1 cellular context compared by ENCODE assay signal in genomic region chr10:2700626-2701305, GRCh38.
A peak's percentile ranks its signal among the peaks of the same experiment; 100 is the strongest.
TF ChIP-seq lines count a peak whose summit lies in the region.

No MANE protein-coding gene starts in this region.

TF ChIP-seq in GM12878, 131 proteins besides CTCF, POLR2A, EP300 and RAD21 (continued from another document):
- no peak for TF ChIP-seq RELB (IDR thresholded peaks at IDR 0.05; ENCODE audit: low read depth)
- TF ChIP-seq FOXM1 (IDR thresholded peaks at IDR 0.05; ENCODE audit: low read depth, low read length) = no peak
- TF ChIP-seq BHLHE40 (IDR thresholded peaks at IDR 0.05; ENCODE audit: borderline replicate concordance in 1 of 2, low read depth in 2 of 2, low read length in 1 of 2) = peak; percentile 24 to 56; a peak in 2 of 4 replicates
- no peak for TF ChIP-seq ZNF622 (IDR thresholded peaks at IDR 0.05)
- TF ChIP-seq NFIC (IDR thresholded peaks at IDR 0.05; ENCODE audit: low read depth, low read length) = no peak
- no peak for TF ChIP-seq NFYA (IDR thresholded peaks at IDR 0.05; ENCODE audit: borderline replicate concordance, low read depth, low read length)
- peak; percentile 62 for TF ChIP-seq BCL11A (IDR thresholded peaks at IDR 0.05; ENCODE audit: low read depth, low read length)
- no peak for TF ChIP-seq ZBED1 (IDR thresholded peaks at IDR 0.05; ENCODE audit: borderline replicate concordance)
- TF ChIP-seq POU2F2 (IDR thresholded peaks at IDR 0.05; ENCODE audit: borderline replicate concordance, low read depth, low read length) = no peak
- TF ChIP-seq BCL3 (IDR thresholded peaks at IDR 0.05; ENCODE audit: borderline replicate concordance, insufficient read depth, low read depth, low read length, poor library complexity, severe bottlenecking) = no peak
- TF ChIP-seq EGR1 (IDR thresholded peaks at IDR 0.05; ENCODE audit: borderline replicate concordance in 1 of 2, low read depth in 2 of 2, low read length in 2 of 2) = no peak
- TF ChIP-seq, protein P1, sequence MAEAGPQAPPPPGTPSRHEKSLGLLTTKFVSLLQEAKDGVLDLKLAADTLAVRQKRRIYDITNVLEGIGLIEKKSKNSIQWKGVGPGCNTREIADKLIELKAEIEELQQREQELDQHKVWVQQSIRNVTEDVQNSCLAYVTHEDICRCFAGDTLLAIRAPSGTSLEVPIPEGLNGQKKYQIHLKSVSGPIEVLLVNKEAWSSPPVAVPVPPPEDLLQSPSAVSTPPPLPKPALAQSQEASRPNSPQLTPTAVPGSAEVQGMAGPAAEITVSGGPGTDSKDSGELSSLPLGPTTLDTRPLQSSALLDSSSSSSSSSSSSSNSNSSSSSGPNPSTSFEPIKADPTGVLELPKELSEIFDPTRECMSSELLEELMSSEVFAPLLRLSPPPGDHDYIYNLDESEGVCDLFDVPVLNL (IDR thresholded peaks at IDR 0.05; ENCODE audit: low read depth, low read length) = no peak
- TF ChIP-seq MEF2B (IDR thresholded peaks at IDR 0.05; ENCODE audit: partially characterized antibody, poor library complexity, severe bottlenecking) = peak; percentile 87
- no peak for TF ChIP-seq IRF4 (IDR thresholded peaks at IDR 0.05; ENCODE audit: low read depth, low read length)
- no peak for TF ChIP-seq NR2C2 (IDR thresholded peaks at IDR 0.05; ENCODE audit: borderline replicate concordance, control insufficient read depth, insufficient read length, low read depth)
- no peak for TF ChIP-seq CREM (IDR thresholded peaks at IDR 0.05; ENCODE audit: low read depth)
- no peak for TF ChIP-seq HDGF (IDR thresholded peaks at IDR 0.05)
- TF ChIP-seq STAT1 (conservative IDR thresholded peaks at IDR 0.05) = no peak
- no peak for TF ChIP-seq MTA3 (IDR thresholded peaks at IDR 0.05; ENCODE audit: borderline replicate concordance, low read length)
- TF ChIP-seq NR2F1 (conservative IDR thresholded peaks at IDR 0.05) = peak; percentile 50; the same call in 1 of the 2 replicates
- TF ChIP-seq SMC3 (IDR thresholded peaks at IDR 0.05; ENCODE audit: borderline replicate concordance, low read length) = no peak
- TF ChIP-seq, protein P2, sequence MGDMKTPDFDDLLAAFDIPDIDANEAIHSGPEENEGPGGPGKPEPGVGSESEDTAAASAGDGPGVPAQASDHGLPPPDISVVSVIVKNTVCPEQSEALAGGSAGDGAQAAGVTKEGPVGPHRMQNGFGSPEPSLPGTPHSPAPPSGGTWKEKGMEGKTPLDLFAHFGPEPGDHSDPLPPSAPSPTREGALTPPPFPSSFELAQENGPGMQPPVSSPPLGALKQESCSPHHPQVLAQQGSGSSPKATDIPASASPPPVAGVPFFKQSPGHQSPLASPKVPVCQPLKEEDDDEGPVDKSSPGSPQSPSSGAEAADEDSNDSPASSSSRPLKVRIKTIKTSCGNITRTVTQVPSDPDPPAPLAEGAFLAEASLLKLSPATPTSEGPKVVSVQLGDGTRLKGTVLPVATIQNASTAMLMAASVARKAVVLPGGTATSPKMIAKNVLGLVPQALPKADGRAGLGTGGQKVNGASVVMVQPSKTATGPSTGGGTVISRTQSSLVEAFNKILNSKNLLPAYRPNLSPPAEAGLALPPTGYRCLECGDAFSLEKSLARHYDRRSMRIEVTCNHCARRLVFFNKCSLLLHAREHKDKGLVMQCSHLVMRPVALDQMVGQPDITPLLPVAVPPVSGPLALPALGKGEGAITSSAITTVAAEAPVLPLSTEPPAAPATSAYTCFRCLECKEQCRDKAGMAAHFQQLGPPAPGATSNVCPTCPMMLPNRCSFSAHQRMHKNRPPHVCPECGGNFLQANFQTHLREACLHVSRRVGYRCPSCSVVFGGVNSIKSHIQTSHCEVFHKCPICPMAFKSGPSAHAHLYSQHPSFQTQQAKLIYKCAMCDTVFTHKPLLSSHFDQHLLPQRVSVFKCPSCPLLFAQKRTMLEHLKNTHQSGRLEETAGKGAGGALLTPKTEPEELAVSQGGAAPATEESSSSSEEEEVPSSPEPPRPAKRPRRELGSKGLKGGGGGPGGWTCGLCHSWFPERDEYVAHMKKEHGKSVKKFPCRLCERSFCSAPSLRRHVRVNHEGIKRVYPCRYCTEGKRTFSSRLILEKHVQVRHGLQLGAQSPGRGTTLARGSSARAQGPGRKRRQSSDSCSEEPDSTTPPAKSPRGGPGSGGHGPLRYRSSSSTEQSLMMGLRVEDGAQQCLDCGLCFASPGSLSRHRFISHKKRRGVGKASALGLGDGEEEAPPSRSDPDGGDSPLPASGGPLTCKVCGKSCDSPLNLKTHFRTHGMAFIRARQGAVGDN (IDR thresholded peaks at IDR 0.05) = no peak
- TF ChIP-seq CHD1 (IDR thresholded peaks at IDR 0.05; ENCODE audit: low read depth, low read length) = no peak
- TF ChIP-seq JUND (IDR thresholded peaks at IDR 0.05; ENCODE audit: low read depth, low read length) = no peak
- TF ChIP-seq, protein P3, sequence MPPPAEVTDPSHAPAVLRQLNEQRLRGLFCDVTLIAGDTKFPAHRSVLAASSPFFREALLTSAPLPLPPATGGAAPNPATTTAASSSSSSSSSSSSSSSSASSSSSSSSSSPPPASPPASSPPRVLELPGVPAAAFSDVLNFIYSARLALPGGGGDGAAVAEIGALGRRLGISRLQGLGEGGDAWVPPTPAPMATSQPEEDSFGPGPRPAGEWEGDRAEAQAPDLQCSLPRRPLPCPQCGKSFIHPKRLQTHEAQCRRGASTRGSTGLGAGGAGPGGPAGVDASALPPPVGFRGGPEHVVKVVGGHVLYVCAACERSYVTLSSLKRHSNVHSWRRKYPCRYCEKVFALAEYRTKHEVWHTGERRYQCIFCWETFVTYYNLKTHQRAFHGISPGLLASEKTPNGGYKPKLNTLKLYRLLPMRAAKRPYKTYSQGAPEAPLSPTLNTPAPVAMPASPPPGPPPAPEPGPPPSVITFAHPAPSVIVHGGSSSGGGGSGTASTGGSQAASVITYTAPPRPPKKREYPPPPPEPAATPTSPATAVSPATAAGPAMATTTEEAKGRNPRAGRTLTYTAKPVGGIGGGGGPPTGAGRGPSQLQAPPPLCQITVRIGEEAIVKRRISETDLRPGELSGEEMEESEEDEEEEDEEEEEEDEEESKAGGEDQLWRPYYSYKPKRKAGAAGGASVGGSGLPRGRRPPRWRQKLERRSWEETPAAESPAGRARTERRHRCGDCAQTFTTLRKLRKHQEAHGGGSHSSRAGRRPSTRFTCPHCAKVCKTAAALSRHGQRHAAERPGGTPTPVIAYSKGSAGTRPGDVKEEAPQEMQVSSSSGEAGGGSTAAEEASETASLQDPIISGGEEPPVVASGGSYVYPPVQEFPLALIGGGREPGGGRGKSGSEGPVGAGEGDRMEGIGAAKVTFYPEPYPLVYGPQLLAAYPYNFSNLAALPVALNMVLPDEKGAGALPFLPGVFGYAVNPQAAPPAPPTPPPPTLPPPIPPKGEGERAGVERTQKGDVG (CRISPR knock-in tag; IDR thresholded peaks at IDR 0.05) = no peak
- TF ChIP-seq DPF2 (IDR thresholded peaks at IDR 0.05) = peak; percentile 73; the same call in 1 of the 2 replicates
